ENCODE assay signal across 8 cellular contexts in the genomic region with DNA sequence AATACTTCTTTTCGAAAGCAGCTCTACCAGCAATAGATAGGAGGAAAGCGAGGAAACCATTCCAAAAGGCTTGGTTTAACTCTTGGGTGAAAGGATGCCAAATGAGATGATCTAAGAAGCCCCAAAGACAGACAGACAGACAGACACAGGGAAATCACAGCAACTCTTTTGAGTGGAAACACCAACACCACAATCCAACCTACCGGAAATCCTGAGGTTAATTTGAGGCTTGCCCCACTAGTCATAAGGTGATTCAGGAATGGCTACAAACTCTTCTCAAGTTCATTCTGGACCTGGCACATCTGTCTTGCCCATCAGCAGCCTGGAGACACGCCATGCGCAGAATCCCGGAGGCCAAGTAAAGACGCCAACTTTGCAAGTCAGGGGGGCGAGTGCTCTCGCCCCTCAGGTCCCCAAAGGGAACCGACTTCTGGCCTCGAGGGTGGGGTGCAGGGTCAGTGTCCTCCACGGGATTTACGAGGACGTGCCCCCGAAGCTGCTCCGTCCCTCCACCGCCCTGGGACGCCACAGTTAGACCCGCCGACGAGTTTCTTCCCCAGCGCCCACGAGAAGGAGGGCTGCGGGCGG. TPM values are rescaled to one million over a fixed set of nuclear protein-coding genes. Genes with fewer than 3 reads are reported as not detected.
DNase-seq lines count a peak whose midpoint lies in the region; ATAC-seq and TF ChIP-seq lines count a peak whose summit lies in the region.

No MANE protein-coding gene starts in this region.

- H3K4me1 Mint-ChIP-seq in nephron progenitor cell, result peaks cover 23% of the 10 kb centered on the region

- DNase-seq in AG20443 (ENCODE audit: low spot score) (peak; percentile 35), LNCaP clone FGC (ENCODE audit: low read depth) (no peak), activated T-cell treated with anti-CD3 and anti-CD28 coated beads for 48 hours (ENCODE audit: low read depth) (peak; percentile 14), fibroblast of peridontal ligament (ENCODE audit: extremely low read depth) (peak; percentile 56), nephron progenitor cell (no peak), ureter (ENCODE audit: low spot score) (peak; percentile 49), NCI-H128 (lab: John Stamatoyannopoulos, UW; ENCODE audit: unreplicated experiment) (no peak)

- H3K27me3 Mint-ChIP-seq in nephron progenitor cell (ENCODE audit: low read depth, poor library complexity), result peaks cover 20% of the 10 kb centered on the region

- H3K4me3 ChIP-seq in LNCaP clone FGC (ENCODE audit: low read depth, low read length), result peak overlapping the region; percentile 79

- peak overlapping the region; percentile 93 for H3K4me3 Mint-ChIP-seq in nephron progenitor cell

- H3K9me3 Mint-ChIP-seq in nephron progenitor cell, result peaks cover 9% of the 10 kb centered on the region

- H3K36me3 Mint-ChIP-seq in nephron progenitor cell (ENCODE audit: low read depth), result peaks cover 15% of the 10 kb centered on the region

- H3K27ac Mint-ChIP-seq in nephron progenitor cell, result no peak overlapping the region

- ATAC-seq in GM19023 (IDR thresholded peaks at IDR 0.05; ENCODE audit: unreplicated experiment), result peak; percentile 4

- TF ChIP-seq CTCF in LNCaP clone FGC (IDR thresholded peaks at IDR 0.05; ENCODE audit: control insufficient read depth, extremely low read depth, insufficient read depth) (no peak), nephron progenitor cell (IDR thresholded peaks at IDR 0.05) (no peak)

RNA-seq across cellular contexts. Expression of gene EVI5, which starts 0.8 kb away (rescaled TPM):
- 37.7 TPM for total RNA-seq in ureter

RNA-seq across cellular contexts. Expression of gene RPL5, which starts 47.7 kb away (rescaled TPM):
- 964 TPM for total RNA-seq in ureter

Comparison
In these comparisons a context has a peak if more than half of its experiments do, and no peak if none do; other contexts are left out.
1. DNase-seq: peak in AG20443 (single experiment), activated T-cell treated with anti-CD3 and anti-CD28 coated beads for 48 hours (single experiment), fibroblast of peridontal ligament (single experiment) and ureter (single experiment); none in LNCaP clone FGC (single experiment), nephron progenitor cell (single experiment) and NCI-H128 (single experiment).